27 cellular contexts compared by ENCODE assay signal in genomic region chr11:66556086-66556485, GRCh38. TPM values are rescaled to one million over a fixed set of nuclear protein-coding genes. Genes with fewer than 3 reads are reported as not detected.
"Had no signal": no experiment of that assay in that cellular context is flagged by ENCODE, and none has a peak within 500 bp of the region (broad histone marks: within the 10 kb centered on the region; RNA-seq: fewer than 3 reads in every experiment).

No MANE protein-coding gene starts in this region.

- H3K4me2 ChIP-seq: hepatocyte, smooth muscle cell had no signal

- ATAC-seq: activated CD8-positive, alpha-beta memory T cell treated with anti-CD3 and anti-CD28 coated beads, Interleukin-2, amount 10 ng/mL, durations not matched to agents 7 days and 5 days; mucosa of descending colon; pancreas; sciatic nerve; stimulated activated effector memory CD8-positive, alpha-beta T cell treated with anti-CD3 and anti-CD28 coated beads, Interleukin-12 subunit alpha, Interleukin-12 subunit beta, amount 100 ng/mL, for 72 hours had no signal

- FAIRE-seq: colon, pancreas had no signal

- H3K36me3 Mint-ChIP-seq: activated CD8-positive, alpha-beta memory T cell treated with anti-CD3 and anti-CD28 coated beads, Interleukin-2, amount 10 ng/mL, durations not matched to agents 7 days and 5 days; brain; naive B cell; stimulated activated effector memory CD8-positive, alpha-beta T cell treated with anti-CD3 and anti-CD28 coated beads, Interleukin-12 subunit alpha, Interleukin-12 subunit beta, amount 100 ng/mL, for 72 hours had no signal

- H3K79me2 ChIP-seq: hepatocyte had no signal

- H2AFZ ChIP-seq: hepatocyte had no signal

- H3K9me3 ChIP-seq: mucosa of descending colon, pancreas, stomach, upper lobe of left lung had no signal

- H3K4me3 ChIP-seq: hepatocyte, mucosa of descending colon, pancreas, smooth muscle cell, stomach, upper lobe of left lung had no signal

- H3K27ac ChIP-seq: epithelial cell of prostate, hepatocyte, pancreas, stomach, upper lobe of left lung had no signal

- H3K9me3 Mint-ChIP-seq: activated CD4-positive, alpha-beta memory T cell treated with anti-CD3 and anti-CD28 coated beads, Interleukin-2, amount 10 ng/mL, durations not matched to agents 7 days and 5 days; activated naive CD4-positive, alpha-beta T cell treated with anti-CD3 and anti-CD28 coated beads for 36 hours; brain; endodermal cell; naive B cell; stimulated activated effector memory CD8-positive, alpha-beta T cell treated with anti-CD3 and anti-CD28 coated beads, Interleukin-12 subunit alpha, Interleukin-12 subunit beta, amount 100 ng/mL, for 72 hours had no signal

- H3K27me3 ChIP-seq: hepatocyte, pancreas, upper lobe of left lung had no signal

- H3K27ac Mint-ChIP-seq: activated CD4-positive, alpha-beta memory T cell treated with anti-CD3 and anti-CD28 coated beads, Interleukin-2, amount 10 ng/mL, durations not matched to agents 7 days and 5 days; activated CD8-positive, alpha-beta memory T cell treated with anti-CD3 and anti-CD28 coated beads, Interleukin-2, amount 10 ng/mL, durations not matched to agents 7 days and 5 days; activated naive CD4-positive, alpha-beta T cell treated with anti-CD3 and anti-CD28 coated beads for 36 hours; endodermal cell; naive B cell; stimulated activated effector memory CD8-positive, alpha-beta T cell treated with anti-CD3 and anti-CD28 coated beads, Interleukin-12 subunit alpha, Interleukin-12 subunit beta, amount 100 ng/mL, for 72 hours had no signal

- H3K4me1 Mint-ChIP-seq: activated CD4-positive, alpha-beta memory T cell treated with anti-CD3 and anti-CD28 coated beads, Interleukin-2, amount 10 ng/mL, durations not matched to agents 7 days and 5 days; activated CD8-positive, alpha-beta memory T cell treated with anti-CD3 and anti-CD28 coated beads, Interleukin-2, amount 10 ng/mL, durations not matched to agents 7 days and 5 days; brain; endodermal cell; stimulated activated effector memory CD8-positive, alpha-beta T cell treated with anti-CD3 and anti-CD28 coated beads, Interleukin-12 subunit alpha, Interleukin-12 subunit beta, amount 100 ng/mL, for 72 hours had no signal

- H3K4me3 Mint-ChIP-seq: activated CD4-positive, alpha-beta memory T cell treated with anti-CD3 and anti-CD28 coated beads, Interleukin-2, amount 10 ng/mL, durations not matched to agents 7 days and 5 days; activated CD8-positive, alpha-beta memory T cell treated with anti-CD3 and anti-CD28 coated beads, Interleukin-2, amount 10 ng/mL, durations not matched to agents 7 days and 5 days; activated naive CD4-positive, alpha-beta T cell treated with anti-CD3 and anti-CD28 coated beads for 36 hours; brain; endodermal cell; naive B cell; stimulated activated effector memory CD8-positive, alpha-beta T cell treated with anti-CD3 and anti-CD28 coated beads, Interleukin-12 subunit alpha, Interleukin-12 subunit beta, amount 100 ng/mL, for 72 hours had no signal

- DNase-seq: activated CD4-positive, alpha-beta memory T cell treated with anti-CD3 and anti-CD28 coated beads, Interleukin-2, amount 10 ng/mL, durations not matched to agents 7 days and 5 days; activated CD4-positive, alpha-beta T cell treated with anti-CD3 and anti-CD28 coated beads for 48 hours; activated CD4-positive, CD25-positive, alpha-beta regulatory T cell; activated CD8-positive, alpha-beta memory T cell treated with anti-CD3 and anti-CD28 coated beads, Interleukin-2, amount 10 ng/mL, durations not matched to agents 7 days and 5 days; activated naive CD4-positive, alpha-beta T cell treated with anti-CD3 and anti-CD28 coated beads for 36 hours; activated T-cell treated with anti-CD3 and anti-CD28 coated beads, Interleukin-2, amount 50 U/mL, for 1 hour; anterior cingulate cortex; caudate nucleus; endodermal cell; foreskin fibroblast; mesenchymal stem cell; mucosa of descending colon; naive B cell; stimulated activated CD4-positive, alpha-beta T cell treated with anti-CD3 and anti-CD28 coated beads, Interleukin-4, amount 100 ng/mL, for 24 hours; stomach; upper lobe of left lung had no signal

- H3K36me3 ChIP-seq: pancreas, stomach, upper lobe of left lung had no signal

RNA-seq across cellular contexts. Expression of gene ACTN3, which starts 9.4 kb away (rescaled TPM):
- total RNA-seq: glomerular endothelial cell, hepatocyte, liver, smooth muscle cell, stomach, temporal lobe had no signal
- polyA plus RNA-seq: liver had no signal

RNA-seq across cellular contexts. Expression of gene CCDC87, which starts 36.8 kb away (rescaled TPM):
- total RNA-seq: activated CD4-positive, alpha-beta memory T cell treated with anti-CD3 and anti-CD28 coated beads, Interleukin-2, amount 10 ng/mL, durations not matched to agents 7 days and 5 days had no signal
- polyA plus RNA-seq: hepatocyte had no signal
